29 cellular contexts compared by ENCODE assay signal in genomic region chr2:113937501-113937900, GRCh38. TPM values are rescaled to one million over a fixed set of nuclear protein-coding genes. Genes with fewer than 3 reads are reported as not detected.
DNase-seq lines count a peak whose midpoint lies in the region; ATAC-seq, FAIRE-seq and TF ChIP-seq lines count a peak whose summit lies in the region.
"Had no signal": no experiment of that assay in that cellular context is flagged by ENCODE, and none has a peak within 500 bp of the region (broad histone marks: within the 10 kb centered on the region; RNA-seq: fewer than 3 reads in every experiment).

No MANE protein-coding gene starts in this region.

- H3K27me3 Mint-ChIP-seq in activated naive CD8-positive, alpha-beta T cell treated with anti-CD3 and anti-CD28 coated beads, Interleukin-2, amount 50 U/mL, for 24 hours, result no peaks in the 10 kb centered on the region
- no peaks in the 10 kb centered on the region for H3K27me3 Mint-ChIP-seq in activated naive CD8-positive, alpha-beta T cell treated with anti-CD3 and anti-CD28 coated beads for 36 hours
- no peaks in the 10 kb centered on the region for H3K27me3 Mint-ChIP-seq in astrocyte (ENCODE audit: low read depth, unreplicated experiment)
- no peaks in the 10 kb centered on the region for H3K27me3 Mint-ChIP-seq in stimulated activated naive B cell treated with anti-CD40 and anti-IgM and Interleukin-4, amounts not matched to agents 10 μg/mL and 1 μg/mL and 100 μg/mL, for 72 hours
- no peaks in the 10 kb centered on the region for H3K27me3 Mint-ChIP-seq in activated CD4-positive, alpha-beta T cell treated with anti-CD3 and anti-CD28 coated beads for 36 hours
- H3K27me3 Mint-ChIP-seq: activated naive CD4-positive, alpha-beta T cell treated with anti-CD3 and anti-CD28 coated beads, Interleukin-2, amount 50 U/mL, for 24 hours; effector memory CD8-positive, alpha-beta T cell had no signal

- H3K36me3 Mint-ChIP-seq in activated naive CD8-positive, alpha-beta T cell treated with anti-CD3 and anti-CD28 coated beads, Interleukin-2, amount 50 U/mL, for 24 hours (ENCODE audit: low read depth), result peaks cover 63% of the 10 kb centered on the region
- H3K36me3 Mint-ChIP-seq in activated naive CD8-positive, alpha-beta T cell treated with anti-CD3 and anti-CD28 coated beads for 36 hours, result peaks cover 57% of the 10 kb centered on the region
- H3K36me3 Mint-ChIP-seq in astrocyte (ENCODE audit: low read depth, unreplicated experiment), result peaks cover 22% of the 10 kb centered on the region
- peaks cover 39 to 49% of the 10 kb centered on the region in 2 donors for H3K36me3 Mint-ChIP-seq in stimulated activated naive B cell treated with anti-CD40 and anti-IgM and Interleukin-4, amounts not matched to agents 10 μg/mL and 1 μg/mL and 100 μg/mL, for 72 hours
- H3K36me3 Mint-ChIP-seq in activated CD4-positive, alpha-beta T cell treated with anti-CD3 and anti-CD28 coated beads for 36 hours (ENCODE audit: low read depth), result peaks cover 58% of the 10 kb centered on the region

- no peak overlapping the region for H3K4me3 ChIP-seq in astrocyte (ENCODE audit: insufficient read depth, low read depth, low read length)
- H3K4me3 ChIP-seq: cardiac muscle cell, lower lobe of right lung, mucosa of descending colon, pancreas, spleen, upper lobe of left lung had no signal

- peaks cover 43% of the 10 kb centered on the region for H3K36me3 ChIP-seq in astrocyte (ENCODE audit: insufficient read depth, low read length)

- no peak overlapping the region for H3K27ac ChIP-seq in astrocyte (ENCODE audit: low read depth, low read length)
- H3K27ac ChIP-seq: C4-2B, cardiac muscle cell, HL-60, lower lobe of right lung, pancreas, spleen, upper lobe of left lung had no signal

- TF ChIP-seq CTCF in astrocyte (IDR thresholded peaks at IDR 0.05; ENCODE audit: insufficient read depth, low read depth, low read length), result no peak

- no peak overlapping the region for H2AFZ ChIP-seq in astrocyte (ENCODE audit: low read depth, low read length)

- peaks cover 11% of the 10 kb centered on the region for H3K9me3 Mint-ChIP-seq in activated naive CD8-positive, alpha-beta T cell treated with anti-CD3 and anti-CD28 coated beads, Interleukin-2, amount 50 U/mL, for 24 hours
- H3K9me3 Mint-ChIP-seq in activated naive CD8-positive, alpha-beta T cell treated with anti-CD3 and anti-CD28 coated beads for 36 hours, result peaks cover 12% of the 10 kb centered on the region
- H3K9me3 Mint-ChIP-seq in astrocyte (ENCODE audit: unreplicated experiment), result no peaks in the 10 kb centered on the region
- peaks cover 10 to 11% of the 10 kb centered on the region in 2 donors for H3K9me3 Mint-ChIP-seq in stimulated activated naive B cell treated with anti-CD40 and anti-IgM and Interleukin-4, amounts not matched to agents 10 μg/mL and 1 μg/mL and 100 μg/mL, for 72 hours
- peaks cover 6% of the 10 kb centered on the region for H3K9me3 Mint-ChIP-seq in activated CD4-positive, alpha-beta T cell treated with anti-CD3 and anti-CD28 coated beads for 36 hours (ENCODE audit: low read depth)

- H3K4me1 Mint-ChIP-seq in activated naive CD8-positive, alpha-beta T cell treated with anti-CD3 and anti-CD28 coated beads, Interleukin-2, amount 50 U/mL, for 24 hours, result peaks cover under 1% of the 10 kb centered on the region
- peaks cover 4% of the 10 kb centered on the region for H3K4me1 Mint-ChIP-seq in activated naive CD8-positive, alpha-beta T cell treated with anti-CD3 and anti-CD28 coated beads for 36 hours
- peaks cover 1% of the 10 kb centered on the region for H3K4me1 Mint-ChIP-seq in astrocyte (ENCODE audit: low read depth, unreplicated experiment)
- H3K4me1 Mint-ChIP-seq in stimulated activated naive B cell treated with anti-CD40 and anti-IgM and Interleukin-4, amounts not matched to agents 10 μg/mL and 1 μg/mL and 100 μg/mL, for 72 hours, result peaks cover 5 to 17% of the 10 kb centered on the region in 2 donors
- H3K4me1 Mint-ChIP-seq in activated CD4-positive, alpha-beta T cell treated with anti-CD3 and anti-CD28 coated beads for 36 hours, result peaks cover under 1% of the 10 kb centered on the region

- POLR2A ChIA-PET in activated CD4-positive, alpha-beta T cell treated with anti-CD3 and anti-CD28 coated beads for 36 hours (lab: Charles Lee), result no interaction called here

- no peak overlapping the region for H3K4me3 Mint-ChIP-seq in activated naive CD8-positive, alpha-beta T cell treated with anti-CD3 and anti-CD28 coated beads, Interleukin-2, amount 50 U/mL, for 24 hours
- no peak overlapping the region for H3K4me3 Mint-ChIP-seq in activated naive CD8-positive, alpha-beta T cell treated with anti-CD3 and anti-CD28 coated beads for 36 hours
- no peak overlapping the region for H3K4me3 Mint-ChIP-seq in astrocyte (ENCODE audit: unreplicated experiment)
- no peak overlapping the region for H3K4me3 Mint-ChIP-seq in stimulated activated naive B cell treated with anti-CD40 and anti-IgM and Interleukin-4, amounts not matched to agents 10 μg/mL and 1 μg/mL and 100 μg/mL, for 72 hours
- H3K4me3 Mint-ChIP-seq in activated CD4-positive, alpha-beta T cell treated with anti-CD3 and anti-CD28 coated beads for 36 hours, result no peak overlapping the region
- H3K4me3 Mint-ChIP-seq: activated naive CD4-positive, alpha-beta T cell treated with anti-CD3 and anti-CD28 coated beads, Interleukin-2, amount 50 U/mL, for 24 hours; effector memory CD8-positive, alpha-beta T cell had no signal

- H3K4me2 ChIP-seq in astrocyte (ENCODE audit: low read length), result no peak overlapping the region

- no peak overlapping the region for H3K9ac ChIP-seq in astrocyte (ENCODE audit: low read length)

- peaks cover 82% of the 10 kb centered on the region for H3K79me2 ChIP-seq in astrocyte (ENCODE audit: insufficient read depth, low read length)

- H3K27me3 ChIP-seq in astrocyte (ENCODE audit: insufficient read depth, low read length), result no peaks in the 10 kb centered on the region
- H3K27me3 ChIP-seq: cardiac muscle cell, pancreas, spleen, upper lobe of left lung had no signal

- in situ Hi-C loops in KBM-7 (cut with MboI; ENCODE audit: low pct_unique_long_range_greater_than_20kb, low sequenced_read_pairs), result no loop called here

- peak; percentile 39 for FAIRE-seq in astrocyte (lab: Jason Lieb, UNC)
- FAIRE-seq: D721Med, GM12891 had no signal

- ATAC-seq in activated naive CD8-positive, alpha-beta T cell treated with anti-CD3 and anti-CD28 coated beads, Interleukin-2, amount 50 U/mL, for 24 hours, result no peak
- ATAC-seq in stimulated activated naive B cell treated with anti-CD40 and anti-IgM and Interleukin-4, amounts not matched to agents 10 μg/mL and 1 μg/mL and 100 μg/mL, for 72 hours (replicated peaks), result peak in 1 of 2 donors; percentile 42
- no peak for ATAC-seq in HG02642 (IDR thresholded peaks at IDR 0.05; ENCODE audit: poor library complexity, unreplicated experiment)
- no peak for ATAC-seq in activated CD4-positive, alpha-beta T cell treated with anti-CD3 and anti-CD28 coated beads for 36 hours
- ATAC-seq: effector memory CD8-positive, alpha-beta T cell; lower lobe of right lung; mucosa of descending colon; pancreas; right cardiac atrium had no signal

- no peaks in the 10 kb centered on the region for H3K9me3 ChIP-seq in astrocyte (ENCODE audit: insufficient read depth, low read depth, low read length)

- H3K4me1 ChIP-seq in astrocyte (ENCODE audit: insufficient read depth, low read length), result no peaks in the 10 kb centered on the region
- H3K4me1 ChIP-seq: lower lobe of right lung, pancreas, upper lobe of left lung had no signal

- CTCF ChIA-PET in activated CD4-positive, alpha-beta T cell treated with anti-CD3 and anti-CD28 coated beads for 36 hours (lab: Charles Lee), result interaction anchor here (0.9 kb wide), 1 partner anchor 26 kb away, joined by 4 read pairs; no protein-coding TSS in a partner anchor

- H4K20me1 ChIP-seq in astrocyte (ENCODE audit: insufficient read depth, low read length), result peaks cover 53% of the 10 kb centered on the region

- intact Hi-C loops in activated CD4-positive, alpha-beta T cell treated with anti-CD3 and anti-CD28 coated beads for 36 hours (cut with DNase I, micrococcal nuclease), result no loop called here

- H3K27ac Mint-ChIP-seq in activated naive CD8-positive, alpha-beta T cell treated with anti-CD3 and anti-CD28 coated beads, Interleukin-2, amount 50 U/mL, for 24 hours, result peak overlapping the region; percentile 5
- H3K27ac Mint-ChIP-seq in activated naive CD8-positive, alpha-beta T cell treated with anti-CD3 and anti-CD28 coated beads for 36 hours, result no peak overlapping the region
- H3K27ac Mint-ChIP-seq in astrocyte (ENCODE audit: unreplicated experiment), result no peak overlapping the region
- peak overlapping the region; percentile 78 for H3K27ac Mint-ChIP-seq in stimulated activated naive B cell treated with anti-CD40 and anti-IgM and Interleukin-4, amounts not matched to agents 10 μg/mL and 1 μg/mL and 100 μg/mL, for 72 hours
- no peak overlapping the region for H3K27ac Mint-ChIP-seq in activated CD4-positive, alpha-beta T cell treated with anti-CD3 and anti-CD28 coated beads for 36 hours

- DNase-seq in activated naive CD8-positive, alpha-beta T cell treated with anti-CD3 and anti-CD28 coated beads, Interleukin-2, amount 50 U/mL, for 24 hours, result no peak
- no peak for DNase-seq in activated naive CD8-positive, alpha-beta T cell treated with anti-CD3 and anti-CD28 coated beads for 36 hours
- DNase-seq in KBM-7, result peak; percentile 4
- no peak for DNase-seq in astrocyte (ENCODE audit: low read depth)
- DNase-seq in stimulated activated naive B cell treated with anti-CD40 and anti-IgM and Interleukin-4, amounts not matched to agents 10 μg/mL and 1 μg/mL and 100 μg/mL, for 72 hours, result no peak
- DNase-seq in activated CD4-positive, alpha-beta T cell treated with anti-CD3 and anti-CD28 coated beads for 36 hours, result no peak
- DNase-seq: activated CD4-positive, CD25-positive, alpha-beta regulatory T cell treated with anti-CD3 and anti-CD28 coated beads, Interleukin-2, amount 50 U/mL, for 72 hours; aorta; cortex of kidney; effector memory CD8-positive, alpha-beta T cell; head of caudate nucleus; lower lobe of right lung; mucosa of descending colon; NCI-H1092 treated with DMSO at 0.1 percent for 48 hours; NCI-H187; NCI-H2171; NCI-H524; pancreas; right cardiac atrium; Right ventricle myocardium superior; spleen; upper lobe of left lung had no signal

RNA-seq across cellular contexts. Expression of gene ACTR3, which starts 47.6 kb away (rescaled TPM):
- total RNA-seq in activated naive CD8-positive, alpha-beta T cell treated with anti-CD3 and anti-CD28 coated beads for 36 hours, result 100 to 1,000 TPM; 480 to 482 TPM
- 488 and 495 TPM in 2 replicates for total RNA-seq in astrocyte
- 100 to 1,000 TPM; 495 to 583 TPM for total RNA-seq in activated CD4-positive, alpha-beta T cell treated with anti-CD3 and anti-CD28 coated beads for 36 hours

Comparison
In these comparisons a context has a peak if more than half of its experiments do, and no peak if none do; other contexts are left out.
1. H3K27ac Mint-ChIP-seq: peak in activated naive CD8-positive, alpha-beta T cell treated with anti-CD3 and anti-CD28 coated beads, Interleukin-2, amount 50 U/mL, for 24 hours (single experiment) and stimulated activated naive B cell treated with anti-CD40 and anti-IgM and Interleukin-4, amounts not matched to agents 10 μg/mL and 1 μg/mL and 100 μg/mL, for 72 hours (single experiment); none in activated naive CD8-positive, alpha-beta T cell treated with anti-CD3 and anti-CD28 coated beads for 36 hours (single experiment), astrocyte (single experiment) and activated CD4-positive, alpha-beta T cell treated with anti-CD3 and anti-CD28 coated beads for 36 hours (single experiment).